ENCODE assay signal across 9 cellular contexts in genomic region chr5:159098285-159099048, GRCh38. TPM values are rescaled to one million over a fixed set of nuclear protein-coding genes. Genes with fewer than 3 reads are reported as not detected.
DNase-seq lines count a peak whose midpoint lies in the region; ATAC-seq and TF ChIP-seq lines count a peak whose summit lies in the region.
"Had no signal": no experiment of that assay in that cellular context is flagged by ENCODE, and none has a peak within 500 bp of the region (broad histone marks: within the 10 kb centered on the region; RNA-seq: fewer than 3 reads in every experiment).

No MANE protein-coding gene starts in this region.

- peak overlapping the region; percentile 58 to 63 for H3K9ac ChIP-seq in colonic mucosa (ENCODE audit: low read depth in 2 of 2, low read length in 2 of 2)

- no peaks in the 10 kb centered on the region for H3K9me3 ChIP-seq in colonic mucosa

- peaks cover 66% of the 10 kb centered on the region for H3K27me3 ChIP-seq in colonic mucosa

- no peak for ATAC-seq in HG02973 (IDR thresholded peaks at IDR 0.05; ENCODE audit: unreplicated experiment)
- ATAC-seq in HG03108 (IDR thresholded peaks at IDR 0.05; ENCODE audit: unreplicated experiment), result no peak
- no peak for ATAC-seq in HG03432 (IDR thresholded peaks at IDR 0.05; ENCODE audit: unreplicated experiment)

- no peaks in the 10 kb centered on the region for H3K9me3 Mint-ChIP-seq in nephron

- TF ChIP-seq CTCF in AG10803 (conservative IDR thresholded peaks at IDR 0.05; ENCODE audit: low read length), result no peak
- TF ChIP-seq CTCF in colonic mucosa (IDR thresholded peaks at IDR 0.05), result no peak
- TF ChIP-seq CTCF in nephron (IDR thresholded peaks at IDR 0.05; ENCODE audit: unreplicated experiment in 3 of 3), result no peak

- H3K4me1 Mint-ChIP-seq in nephron, result peaks cover 43% of the 10 kb centered on the region

- H3K4me3 Mint-ChIP-seq in nephron, result peak overlapping the region; percentile 90 to 97 (median 93)

- intact Hi-C loops in colonic mucosa (cut with DNase I), result no loop called here

- peaks cover 92% of the 10 kb centered on the region for H3K27me3 Mint-ChIP-seq in nephron (ENCODE audit: low read depth)

- H3K4me3 ChIP-seq in AG10803 (ENCODE audit: low read length) (peak overlapping the region; percentile 93), colonic mucosa (peak overlapping the region; percentile 40)
- H3K4me3 ChIP-seq in Jurkat, Clone E6-1 (ENCODE audit: low read length), result peak overlapping the region; percentile 65

- H3K36me3 Mint-ChIP-seq in nephron (ENCODE audit: low read depth), result peaks cover 19% of the 10 kb centered on the region

- H3K4me1 ChIP-seq in colonic mucosa, result no peaks in the 10 kb centered on the region

- DNase-seq in AG10803 (ENCODE audit: low read depth), result no peak
- DNase-seq in Jurkat, Clone E6-1 (ENCODE audit: low read depth, low spot score), result no peak
- DNase-seq in colonic mucosa, result no peak
- no peak for DNase-seq in kidney tubule cell (ENCODE audit: low spot score)

- H3K27ac ChIP-seq in colonic mucosa, result peak overlapping the region; percentile 57

- no peaks in the 10 kb centered on the region for H3K36me3 ChIP-seq in colonic mucosa

- peak overlapping the region; percentile 98 to 99 (median 99) for H3K27ac Mint-ChIP-seq in nephron

RNA-seq across cellular contexts. Expression of gene EBF1, which starts 1.2 kb away (rescaled TPM):
- polyA plus RNA-seq in Jurkat, Clone E6-1 (2012; ENCODE audit: insufficient read depth, insufficient read length), result 2.0 TPM
- 1 to 10 TPM; 1.5 to 4.8 TPM for total RNA-seq in colonic mucosa
- total RNA-seq: RPMI7951 had no signal

Comparison
In these comparisons a context has a peak if more than half of its experiments do, and no peak if none do; other contexts are left out.
1. H3K4me3 ChIP-seq: peak in every context shown above with its lines; median percentile 93 in AG10803; 65 in Jurkat, Clone E6-1; 40 in colonic mucosa.